Comparison of ENCODE assay signal across 1 cellular context in genomic region chr5:79055017-79055416, GRCh38.
TF ChIP-seq lines count a peak whose summit lies in the region.

No MANE protein-coding gene starts in this region.

TF ChIP-seq in H1, 55 proteins besides CTCF, POLR2A, EP300 and RAD21:
- TF ChIP-seq CREB1 (IDR thresholded peaks at IDR 0.05): no peak
